Comparison of ENCODE assay signal across 25 cellular contexts in genomic region chr2:96084006-96084857, GRCh38. TPM values are rescaled to one million over a fixed set of nuclear protein-coding genes. Genes with fewer than 3 reads are reported as not detected.
DNase-seq lines count a peak whose midpoint lies in the region; ATAC-seq and TF ChIP-seq lines count a peak whose summit lies in the region.
"Had no signal": no experiment of that assay in that cellular context is flagged by ENCODE, and none has a peak within 500 bp of the region (broad histone marks: within the 10 kb centered on the region; RNA-seq: fewer than 3 reads in every experiment).

No MANE protein-coding gene starts in this region.

- H3K27ac ChIP-seq in H9 (ENCODE audit: insufficient read length, low read depth, low read length) (no peak overlapping the region), gastrocnemius medialis (peak overlapping the region; percentile 2 to 77 (median 71)), foreskin keratinocyte (no peak overlapping the region)
- H3K27ac ChIP-seq: brain microvascular endothelial cell, parathyroid adenoma, suprapubic skin, VCaP had no signal

- H3K4me3 ChIP-seq in gastrocnemius medialis = no peak overlapping the region
- H3K4me3 ChIP-seq: suprapubic skin had no signal

- no peak overlapping the region for H3K4me2 ChIP-seq in H9 (ENCODE audit: insufficient read depth, insufficient read length, low read length)

- H2BK5ac ChIP-seq in H9 (ENCODE audit: insufficient read length, low read length) = no peak overlapping the region

- H3K23ac ChIP-seq in H9 (ENCODE audit: insufficient read length, low read depth, low read length) = no peak overlapping the region

- DNase-seq in activated T-cell treated with anti-CD3 and anti-CD28 coated beads, Interleukin-2, amount 50 U/mL, for 24 hours = peak; percentile 9
- no peak for DNase-seq in activated T-cell treated with anti-CD3 and anti-CD28 coated beads, Interleukin-2, amount 50 U/mL, for 4 hours
- DNase-seq in H9 = peak; percentile 18
- peak; percentile 23 for DNase-seq in left ventricle myocardium superior
- DNase-seq in gastrocnemius medialis = no peak
- no peak for DNase-seq in foreskin keratinocyte
- no peak for DNase-seq in AG08396 (ENCODE audit: low spot score)
- DNase-seq: activated CD4-positive, alpha-beta T cell treated with anti-CD3 and anti-CD28 coated beads, Interleukin-2, amount 50 U/mL, for 4 hours; brain microvascular endothelial cell; cortex of kidney; DMS53; GDM1; kidney glomerular epithelial cell; NCI-H524 had no signal

- no peak overlapping the region for H3K56ac ChIP-seq in H9 (ENCODE audit: insufficient read length, low read depth, low read length)

- H3K27ac Mint-ChIP-seq in activated T-cell treated with anti-CD3 and anti-CD28 coated beads, Interleukin-2, amount 50 U/mL, for 24 hours = no peak overlapping the region
- no peak overlapping the region; a peak in 2 of 7 replicates for H3K27ac Mint-ChIP-seq in H9
- H3K27ac Mint-ChIP-seq: CD8-positive, alpha-beta T cell; IgD-negative memory B cell; T-helper 2 cell treated with Interferon-gamma antibody and Interleukin-4, amounts not matched to agents 5 μg/mL and 100 μg/mL, for 36 hours had no signal

- ATAC-seq in activated T-cell treated with anti-CD3 and anti-CD28 coated beads, Interleukin-2, amount 50 U/mL, for 4 hours = no peak
- no peak for ATAC-seq in left ventricle myocardium superior
- ATAC-seq in gastrocnemius medialis = no peak
- no peak for ATAC-seq in foreskin keratinocyte
- no peak for ATAC-seq in GM18502 (IDR thresholded peaks at IDR 0.05; ENCODE audit: poor library complexity, unreplicated experiment)
- ATAC-seq: CD8-positive, alpha-beta T cell; naive thymus-derived CD8-positive, alpha-beta T cell; SK-N-SH treated with all-trans-retinoic acid at 6 μM for 48 hours had no signal

- no peaks in the 10 kb centered on the region for H3K9me3 Mint-ChIP-seq in activated T-cell treated with anti-CD3 and anti-CD28 coated beads, Interleukin-2, amount 50 U/mL, for 24 hours
- H3K9me3 Mint-ChIP-seq in activated T-cell treated with anti-CD3 and anti-CD28 coated beads, Interleukin-2, amount 50 U/mL, for 4 hours = no peaks in the 10 kb centered on the region
- peaks cover 0 to 2% of the 10 kb centered on the region in 2 experiments; a peak in 1 of 5 replicates for H3K9me3 Mint-ChIP-seq in H9
- H3K9me3 Mint-ChIP-seq: CD8-positive, alpha-beta T cell; T-helper 2 cell treated with Interferon-gamma antibody and Interleukin-4, amounts not matched to agents 5 μg/mL and 100 μg/mL, for 36 hours had no signal

- H3K27me3 Mint-ChIP-seq in activated T-cell treated with anti-CD3 and anti-CD28 coated beads, Interleukin-2, amount 50 U/mL, for 24 hours = no peaks in the 10 kb centered on the region
- peaks cover 6% of the 10 kb centered on the region for H3K27me3 Mint-ChIP-seq in activated T-cell treated with anti-CD3 and anti-CD28 coated beads, Interleukin-2, amount 50 U/mL, for 4 hours (ENCODE audit: low read depth)
- peaks cover 5% of the 10 kb centered on the region; the same call in 1 of the 2 replicates for H3K27me3 Mint-ChIP-seq in H9 (ENCODE audit: low read depth)

- H4K20me1 ChIP-seq in H9 (ENCODE audit: control insufficient read depth, insufficient read depth, insufficient read length) = no peaks in the 10 kb centered on the region

- H3K4me1 ChIP-seq in H9 (ENCODE audit: insufficient read depth, low read length) (no peaks in the 10 kb centered on the region), gastrocnemius medialis (peaks cover 7 to 18% of the 10 kb centered on the region in 2 donors), foreskin keratinocyte (no peaks in the 10 kb centered on the region)
- H3K4me1 ChIP-seq: parathyroid adenoma had no signal

- H3K27me3 ChIP-seq in H9 (ENCODE audit: insufficient read depth, low read length) = no peaks in the 10 kb centered on the region
- H3K27me3 ChIP-seq in gastrocnemius medialis = no peaks in the 10 kb centered on the region
- H3K27me3 ChIP-seq in foreskin keratinocyte = peaks cover 27% of the 10 kb centered on the region
- H3K27me3 ChIP-seq: brain microvascular endothelial cell had no signal

- H2BK15ac ChIP-seq in H9 (ENCODE audit: low read depth, low read length) = no peak overlapping the region

- no peaks in the 10 kb centered on the region for H3K79me2 ChIP-seq in H9 (ENCODE audit: insufficient read depth, low read length)
- H3K79me2 ChIP-seq: parathyroid adenoma had no signal

- intact Hi-C loops in left ventricle myocardium superior (cut with micrococcal nuclease) = no loop called here
- intact Hi-C loops in gastrocnemius medialis (cut with DNase I; ENCODE audit: low total_unique reads) = no loop called here

- no peak overlapping the region for H3K4me3 Mint-ChIP-seq in activated T-cell treated with anti-CD3 and anti-CD28 coated beads, Interleukin-2, amount 50 U/mL, for 24 hours
- no peak overlapping the region for H3K4me3 Mint-ChIP-seq in activated T-cell treated with anti-CD3 and anti-CD28 coated beads, Interleukin-2, amount 50 U/mL, for 4 hours
- H3K4me3 Mint-ChIP-seq in H9 = no peak overlapping the region
- H3K4me3 Mint-ChIP-seq: CD8-positive, alpha-beta T cell; naive thymus-derived CD8-positive, alpha-beta T cell; T-helper 2 cell treated with Interferon-gamma antibody and Interleukin-4, amounts not matched to agents 5 μg/mL and 100 μg/mL, for 36 hours had no signal

- in situ Hi-C loops in gastrocnemius medialis (cut with MboI; ENCODE audit: low sequenced_read_pairs in 4 of 4) = no loop called here

- H4K91ac ChIP-seq in H9 (ENCODE audit: insufficient read length, low read depth, low read length) = no peak overlapping the region

- H2BK20ac ChIP-seq in H9 (ENCODE audit: low read depth, low read length, poor library complexity, severe bottlenecking) = no peak overlapping the region

- H3K36me3 Mint-ChIP-seq in activated T-cell treated with anti-CD3 and anti-CD28 coated beads, Interleukin-2, amount 50 U/mL, for 24 hours (ENCODE audit: low read depth) = no peaks in the 10 kb centered on the region
- no peaks in the 10 kb centered on the region for H3K36me3 Mint-ChIP-seq in activated T-cell treated with anti-CD3 and anti-CD28 coated beads, Interleukin-2, amount 50 U/mL, for 4 hours (ENCODE audit: insufficient read depth)
- no peaks in the 10 kb centered on the region; a peak in 1 of 7 replicates for H3K36me3 Mint-ChIP-seq in H9 (ENCODE audit: insufficient read depth in 1 of 3, low read depth in 3 of 3)
- H3K36me3 Mint-ChIP-seq: CD8-positive, alpha-beta T cell; IgD-negative memory B cell; naive thymus-derived CD8-positive, alpha-beta T cell had no signal

- TF ChIP-seq CTCF in H9 (conservative IDR thresholded peaks at IDR 0.05) (no peak), gastrocnemius medialis (IDR thresholded peaks at IDR 0.05 in 4 of 5, conservative IDR thresholded peaks at IDR 0.05 in 1 of 5) (no peak), foreskin keratinocyte (conservative IDR thresholded peaks at IDR 0.05) (no peak)

- no peak overlapping the region for H3K9ac ChIP-seq in H9 (ENCODE audit: extremely low read depth, insufficient read length, low read length)
- H3K9ac ChIP-seq: parathyroid adenoma had no signal

- no peak overlapping the region for H4K8ac ChIP-seq in H9 (replicated peaks; ENCODE audit: insufficient read length, low read depth, low read length)

- H3K79me1 ChIP-seq in H9 (ENCODE audit: insufficient read depth, low read depth, low read length, poor library complexity, severe bottlenecking) = no peaks in the 10 kb centered on the region

- H2BK120ac ChIP-seq in H9 (ENCODE audit: low read depth, low read length, poor library complexity, severe bottlenecking) = no peak overlapping the region

- H3K4me1 Mint-ChIP-seq in activated T-cell treated with anti-CD3 and anti-CD28 coated beads, Interleukin-2, amount 50 U/mL, for 24 hours (ENCODE audit: low read depth) = peaks cover 4% of the 10 kb centered on the region
- no peaks in the 10 kb centered on the region for H3K4me1 Mint-ChIP-seq in activated T-cell treated with anti-CD3 and anti-CD28 coated beads, Interleukin-2, amount 50 U/mL, for 4 hours (ENCODE audit: low read depth)
- peaks cover 0 to 4% of the 10 kb centered on the region in 2 experiments; a peak in 2 of 4 replicates for H3K4me1 Mint-ChIP-seq in H9
- H3K4me1 Mint-ChIP-seq: naive thymus-derived CD8-positive, alpha-beta T cell had no signal

- no CpG with 5 or more reads among the region's 21 CpGs for WGBS in H9 (ENCODE audit: extremely low coverage, insufficient read length, low lambda C conversion rate)

- H3K4ac ChIP-seq in H9 (ENCODE audit: low read depth, low read length) = no peak overlapping the region

- no peaks in the 10 kb centered on the region for H3K36me3 ChIP-seq in gastrocnemius medialis
- H3K36me3 ChIP-seq: brain microvascular endothelial cell, suprapubic skin had no signal

- no peak overlapping the region for H2AK5ac ChIP-seq in H9 (ENCODE audit: insufficient read length, low read length)

- H3K9me3 ChIP-seq in H9 (ENCODE audit: control insufficient read depth, low read depth, low read length) (no peaks in the 10 kb centered on the region), gastrocnemius medialis (no peaks in the 10 kb centered on the region)
- H3K9me3 ChIP-seq: suprapubic skin had no signal

- H4K5ac ChIP-seq in H9 (ENCODE audit: insufficient read length, low read depth, low read length) = no peak overlapping the region

- no peak overlapping the region for H3T11ph ChIP-seq in H9 (ENCODE audit: low read length)

- H3K18ac ChIP-seq in H9 (ENCODE audit: insufficient read length, low read depth, low read length) = no peak overlapping the region

- H3K14ac ChIP-seq in H9 (ENCODE audit: insufficient read depth, low read length) = no peak overlapping the region; the same call in 1 of the 2 replicates

- TF ChIP-seq POLR2A in gastrocnemius medialis (IDR thresholded peaks at IDR 0.05) = no peak

- no peak overlapping the region for H2BK12ac ChIP-seq in H9 (ENCODE audit: insufficient read length, low read depth, low read length)

- H2AFZ ChIP-seq in H9 (ENCODE audit: low read length) = no peak overlapping the region
- H2AFZ ChIP-seq: parathyroid adenoma had no signal

- no peaks in the 10 kb centered on the region for H3K23me2 ChIP-seq in H9 (ENCODE audit: insufficient read length, low read depth, low read length, poor library complexity, severe bottlenecking)

RNA-seq across cellular contexts. Expression of gene ADRA2B, which starts 32.1 kb away (rescaled TPM):
- under 1 TPM; 0.40 to 0.57 (median 0.40) TPM for total RNA-seq in activated T-cell treated with anti-CD3 and anti-CD28 coated beads, Interleukin-2, amount 50 U/mL, for 4 hours
- 2.7 TPM in 2 replicates for total RNA-seq in H9 (2021)
- 5.0 TPM for total RNA-seq in left ventricle myocardium superior
- total RNA-seq in gastrocnemius medialis = 1 to 10 TPM; 2.4 to 5.6 (median 3.6) TPM
- 0.03 and 0.04 TPM in 2 replicates for total RNA-seq in foreskin keratinocyte
- 0.01 and 0.04 TPM in 2 replicates for polyA plus RNA-seq in foreskin keratinocyte
- total RNA-seq: glomerular endothelial cell, M059J had no signal
- polyA plus RNA-seq: IgD-negative memory B cell; naive thymus-derived CD8-positive, alpha-beta T cell had no signal

RNA-seq across cellular contexts. Expression of gene GPAT2, which starts 49.5 kb away (rescaled TPM):
- 10 to 100 TPM in 1 of 3 donors, 1 to 10 TPM in 1, under 1 TPM in 1; 0.20 to 12.8 (median 9.3) TPM for total RNA-seq in activated T-cell treated with anti-CD3 and anti-CD28 coated beads, Interleukin-2, amount 50 U/mL, for 4 hours
- total RNA-seq in H9 (2021) (0.17 TPM in 1 of 2 replicates, not detected in the other), left ventricle myocardium superior (5.5 TPM), gastrocnemius medialis (1 to 10 TPM; 1.1 to 8.2 (median 4.9) TPM), foreskin keratinocyte (2.8 and 4.5 TPM in 2 replicates)
- 3.3 and 4.3 TPM in 2 replicates for polyA plus RNA-seq in foreskin keratinocyte
- total RNA-seq: M059J had no signal

RNA-seq across cellular contexts. Expression of gene ASTL, which starts 54.1 kb away (rescaled TPM):
- total RNA-seq in activated T-cell treated with anti-CD3 and anti-CD28 coated beads, Interleukin-2, amount 50 U/mL, for 4 hours = 1 to 10 TPM; 2.3 to 3.0 (median 2.8) TPM
- total RNA-seq in H9 (2021) = 0.72 and 0.81 TPM in 2 replicates
- not detected for total RNA-seq in left ventricle myocardium superior
- total RNA-seq in gastrocnemius medialis = not detected
- total RNA-seq in foreskin keratinocyte = not detected in 2 replicates
- not detected in 2 replicates for polyA plus RNA-seq in foreskin keratinocyte
- total RNA-seq: glomerular endothelial cell had no signal
- polyA plus RNA-seq: IgD-negative memory B cell had no signal

Comparison
In these comparisons a context has a peak if more than half of its experiments do, and no peak if none do; other contexts are left out.
1. DNase-seq: peak in activated T-cell treated with anti-CD3 and anti-CD28 coated beads, Interleukin-2, amount 50 U/mL, for 24 hours (single experiment), H9 (single experiment) and left ventricle myocardium superior (single experiment); none in activated T-cell treated with anti-CD3 and anti-CD28 coated beads, Interleukin-2, amount 50 U/mL, for 4 hours (single experiment), gastrocnemius medialis (0 of 2), foreskin keratinocyte (0 of 2) and AG08396 (single experiment).
2. H3K27ac ChIP-seq: peak in gastrocnemius medialis (4 of 4); none in H9 (single experiment) and foreskin keratinocyte (single experiment).